1 cellular context compared by ENCODE assay signal in the genomic region with DNA sequence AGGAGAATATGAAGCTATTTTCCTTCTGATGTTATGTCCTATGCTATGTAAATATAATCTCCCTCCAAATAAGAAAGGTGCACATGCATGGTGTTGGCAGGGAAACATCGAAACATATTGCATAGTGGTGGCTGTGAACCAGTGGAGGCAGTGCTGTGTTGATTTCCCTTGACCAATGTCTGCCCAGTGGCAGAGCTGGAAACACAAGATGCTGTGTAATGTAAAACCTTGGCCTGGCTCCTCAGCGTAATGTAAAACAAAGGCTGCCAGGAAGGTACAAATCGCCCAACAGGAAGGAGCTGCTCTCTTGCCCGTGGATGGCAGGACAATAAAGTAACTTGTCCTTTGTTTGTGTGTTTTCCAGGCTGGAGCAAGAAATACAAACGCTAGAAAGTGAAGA.
TF ChIP-seq lines count a peak whose summit lies in the region.

No MANE protein-coding gene starts in this region.

TF ChIP-seq in GM23338, 12 proteins besides CTCF, POLR2A, EP300 and RAD21:
- TF ChIP-seq, protein P1, sequence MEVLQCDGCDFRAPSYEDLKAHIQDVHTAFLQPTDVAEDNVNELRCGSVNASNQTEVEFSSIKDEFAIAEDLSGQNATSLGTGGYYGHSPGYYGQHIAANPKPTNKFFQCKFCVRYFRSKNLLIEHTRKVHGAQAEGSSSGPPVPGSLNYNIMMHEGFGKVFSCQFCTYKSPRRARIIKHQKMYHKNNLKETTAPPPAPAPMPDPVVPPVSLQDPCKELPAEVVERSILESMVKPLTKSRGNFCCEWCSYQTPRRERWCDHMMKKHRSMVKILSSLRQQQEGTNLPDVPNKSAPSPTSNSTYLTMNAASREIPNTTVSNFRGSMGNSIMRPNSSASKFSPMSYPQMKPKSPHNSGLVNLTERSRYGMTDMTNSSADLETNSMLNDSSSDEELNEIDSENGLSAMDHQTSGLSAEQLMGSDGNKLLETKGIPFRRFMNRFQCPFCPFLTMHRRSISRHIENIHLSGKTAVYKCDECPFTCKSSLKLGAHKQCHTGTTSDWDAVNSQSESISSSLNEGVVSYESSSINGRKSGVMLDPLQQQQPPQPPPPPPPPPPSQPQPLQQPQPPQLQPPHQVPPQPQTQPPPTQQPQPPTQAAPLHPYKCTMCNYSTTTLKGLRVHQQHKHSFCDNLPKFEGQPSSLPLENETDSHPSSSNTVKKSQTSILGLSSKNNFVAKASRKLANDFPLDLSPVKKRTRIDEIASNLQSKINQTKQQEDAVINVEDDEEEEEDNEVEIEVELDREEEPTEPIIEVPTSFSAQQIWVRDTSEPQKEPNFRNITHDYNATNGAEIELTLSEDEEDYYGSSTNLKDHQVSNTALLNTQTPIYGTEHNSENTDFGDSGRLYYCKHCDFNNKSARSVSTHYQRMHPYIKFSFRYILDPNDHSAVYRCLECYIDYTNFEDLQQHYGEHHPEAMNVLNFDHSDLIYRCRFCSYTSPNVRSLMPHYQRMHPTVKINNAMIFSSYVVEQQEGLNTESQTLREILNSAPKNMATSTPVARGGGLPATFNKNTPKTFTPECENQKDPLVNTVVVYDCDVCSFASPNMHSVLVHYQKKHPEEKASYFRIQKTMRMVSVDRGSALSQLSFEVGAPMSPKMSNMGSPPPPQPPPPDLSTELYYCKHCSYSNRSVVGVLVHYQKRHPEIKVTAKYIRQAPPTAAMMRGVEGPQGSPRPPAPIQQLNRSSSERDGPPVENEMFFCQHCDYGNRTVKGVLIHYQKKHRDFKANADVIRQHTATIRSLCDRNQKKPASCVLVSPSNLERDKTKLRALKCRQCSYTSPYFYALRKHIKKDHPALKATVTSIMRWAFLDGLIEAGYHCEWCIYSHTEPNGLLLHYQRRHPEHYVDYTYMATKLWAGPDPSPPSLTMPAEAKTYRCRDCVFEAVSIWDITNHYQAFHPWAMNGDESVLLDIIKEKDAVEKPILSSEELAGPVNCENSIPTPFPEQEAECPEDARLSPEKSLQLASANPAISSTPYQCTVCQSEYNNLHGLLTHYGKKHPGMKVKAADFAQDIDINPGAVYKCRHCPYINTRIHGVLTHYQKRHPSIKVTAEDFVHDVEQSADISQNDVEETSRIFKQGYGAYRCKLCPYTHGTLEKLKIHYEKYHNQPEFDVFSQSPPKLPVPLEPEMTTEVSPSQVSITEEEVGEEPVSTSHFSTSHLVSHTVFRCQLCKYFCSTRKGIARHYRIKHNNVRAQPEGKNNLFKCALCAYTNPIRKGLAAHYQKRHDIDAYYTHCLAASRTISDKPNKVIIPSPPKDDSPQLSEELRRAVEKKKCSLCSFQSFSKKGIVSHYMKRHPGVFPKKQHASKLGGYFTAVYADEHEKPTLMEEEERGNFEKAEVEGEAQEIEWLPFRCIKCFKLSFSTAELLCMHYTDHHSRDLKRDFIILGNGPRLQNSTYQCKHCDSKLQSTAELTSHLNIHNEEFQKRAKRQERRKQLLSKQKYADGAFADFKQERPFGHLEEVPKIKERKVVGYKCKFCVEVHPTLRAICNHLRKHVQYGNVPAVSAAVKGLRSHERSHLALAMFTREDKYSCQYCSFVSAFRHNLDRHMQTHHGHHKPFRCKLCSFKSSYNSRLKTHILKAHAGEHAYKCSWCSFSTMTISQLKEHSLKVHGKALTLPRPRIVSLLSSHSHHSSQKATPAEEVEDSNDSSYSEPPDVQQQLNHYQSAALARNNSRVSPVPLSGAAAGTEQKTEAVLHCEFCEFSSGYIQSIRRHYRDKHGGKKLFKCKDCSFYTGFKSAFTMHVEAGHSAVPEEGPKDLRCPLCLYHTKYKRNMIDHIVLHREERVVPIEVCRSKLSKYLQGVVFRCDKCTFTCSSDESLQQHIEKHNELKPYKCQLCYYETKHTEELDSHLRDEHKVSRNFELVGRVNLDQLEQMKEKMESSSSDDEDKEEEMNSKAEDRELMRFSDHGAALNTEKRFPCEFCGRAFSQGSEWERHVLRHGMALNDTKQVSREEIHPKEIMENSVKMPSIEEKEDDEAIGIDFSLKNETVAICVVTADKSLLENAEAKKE (CRISPR knock-in tag; IDR thresholded peaks at IDR 0.05), result no peak
- TF ChIP-seq, protein P2, sequence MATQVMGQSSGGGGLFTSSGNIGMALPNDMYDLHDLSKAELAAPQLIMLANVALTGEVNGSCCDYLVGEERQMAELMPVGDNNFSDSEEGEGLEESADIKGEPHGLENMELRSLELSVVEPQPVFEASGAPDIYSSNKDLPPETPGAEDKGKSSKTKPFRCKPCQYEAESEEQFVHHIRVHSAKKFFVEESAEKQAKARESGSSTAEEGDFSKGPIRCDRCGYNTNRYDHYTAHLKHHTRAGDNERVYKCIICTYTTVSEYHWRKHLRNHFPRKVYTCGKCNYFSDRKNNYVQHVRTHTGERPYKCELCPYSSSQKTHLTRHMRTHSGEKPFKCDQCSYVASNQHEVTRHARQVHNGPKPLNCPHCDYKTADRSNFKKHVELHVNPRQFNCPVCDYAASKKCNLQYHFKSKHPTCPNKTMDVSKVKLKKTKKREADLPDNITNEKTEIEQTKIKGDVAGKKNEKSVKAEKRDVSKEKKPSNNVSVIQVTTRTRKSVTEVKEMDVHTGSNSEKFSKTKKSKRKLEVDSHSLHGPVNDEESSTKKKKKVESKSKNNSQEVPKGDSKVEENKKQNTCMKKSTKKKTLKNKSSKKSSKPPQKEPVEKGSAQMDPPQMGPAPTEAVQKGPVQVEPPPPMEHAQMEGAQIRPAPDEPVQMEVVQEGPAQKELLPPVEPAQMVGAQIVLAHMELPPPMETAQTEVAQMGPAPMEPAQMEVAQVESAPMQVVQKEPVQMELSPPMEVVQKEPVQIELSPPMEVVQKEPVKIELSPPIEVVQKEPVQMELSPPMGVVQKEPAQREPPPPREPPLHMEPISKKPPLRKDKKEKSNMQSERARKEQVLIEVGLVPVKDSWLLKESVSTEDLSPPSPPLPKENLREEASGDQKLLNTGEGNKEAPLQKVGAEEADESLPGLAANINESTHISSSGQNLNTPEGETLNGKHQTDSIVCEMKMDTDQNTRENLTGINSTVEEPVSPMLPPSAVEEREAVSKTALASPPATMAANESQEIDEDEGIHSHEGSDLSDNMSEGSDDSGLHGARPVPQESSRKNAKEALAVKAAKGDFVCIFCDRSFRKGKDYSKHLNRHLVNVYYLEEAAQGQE (IDR thresholded peaks at IDR 0.05; ENCODE audit: unreplicated experiment), result no peak
- TF ChIP-seq STAT1 (IDR thresholded peaks at IDR 0.05; ENCODE audit: unreplicated experiment) (no peak), NANOG (IDR thresholded peaks at IDR 0.05; ENCODE audit: borderline replicate concordance) (no peak), ZNF331 (CRISPR knock-in tag; IDR thresholded peaks at IDR 0.05; ENCODE audit: low read depth) (no peak), ZNF114 (CRISPR knock-in tag; IDR thresholded peaks at IDR 0.05) (no peak), CREB1 (CRISPR knock-in tag; IDR thresholded peaks at IDR 0.05; ENCODE audit: low read depth) (no peak), EZH2 (IDR thresholded peaks at IDR 0.05; ENCODE audit: low read depth, unreplicated experiment) (no peak), EZH2phosphoT487 (IDR thresholded peaks at IDR 0.05; ENCODE audit: unreplicated experiment) (no peak), JUNB (IDR thresholded peaks at IDR 0.05; ENCODE audit: unreplicated experiment) (no peak), POLR2AphosphoS5 (IDR thresholded peaks at IDR 0.05; ENCODE audit: low read depth) (no peak)
- TF ChIP-seq, protein P3, sequence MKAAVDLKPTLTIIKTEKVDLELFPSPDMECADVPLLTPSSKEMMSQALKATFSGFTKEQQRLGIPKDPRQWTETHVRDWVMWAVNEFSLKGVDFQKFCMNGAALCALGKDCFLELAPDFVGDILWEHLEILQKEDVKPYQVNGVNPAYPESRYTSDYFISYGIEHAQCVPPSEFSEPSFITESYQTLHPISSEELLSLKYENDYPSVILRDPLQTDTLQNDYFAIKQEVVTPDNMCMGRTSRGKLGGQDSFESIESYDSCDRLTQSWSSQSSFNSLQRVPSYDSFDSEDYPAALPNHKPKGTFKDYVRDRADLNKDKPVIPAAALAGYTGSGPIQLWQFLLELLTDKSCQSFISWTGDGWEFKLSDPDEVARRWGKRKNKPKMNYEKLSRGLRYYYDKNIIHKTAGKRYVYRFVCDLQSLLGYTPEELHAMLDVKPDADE (IDR thresholded peaks at IDR 0.05), result no peak
